In the genomic region with DNA sequence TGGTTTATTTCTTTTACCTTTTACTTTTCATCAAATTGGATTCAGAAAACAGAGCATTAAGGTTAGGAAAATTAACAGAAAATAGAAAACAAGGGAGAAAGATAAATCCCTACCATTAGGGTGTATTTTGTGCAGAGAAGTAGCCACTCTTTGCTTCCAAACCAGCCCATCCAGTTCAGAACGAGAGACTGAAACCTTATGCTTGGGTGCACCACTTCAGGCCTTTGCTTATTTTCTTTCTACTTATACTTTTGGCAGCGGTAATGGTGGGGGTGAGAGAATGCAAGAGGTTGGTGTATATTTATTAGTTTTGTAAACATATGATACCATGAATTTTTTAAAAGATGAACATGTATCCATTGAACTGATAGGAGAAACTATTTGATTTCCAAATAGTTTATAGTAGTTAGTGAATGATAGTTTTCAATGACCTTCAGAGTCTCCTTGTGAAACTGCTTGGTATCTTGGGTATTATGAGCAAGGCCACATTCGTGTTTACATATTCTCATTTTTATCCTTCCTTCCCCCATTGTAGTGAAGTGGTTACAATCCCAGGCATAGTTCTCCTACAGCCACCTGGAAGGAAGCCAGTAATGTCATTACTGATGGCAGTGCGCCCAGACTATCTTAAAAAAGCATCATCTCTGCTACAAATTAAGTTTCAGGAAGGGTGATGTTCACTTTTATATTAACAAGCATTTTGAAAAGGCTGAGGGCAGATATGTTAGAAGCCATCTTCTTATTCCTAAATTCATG, we compare ENCODE assay signal across 8 cellular contexts.
A peak's percentile ranks its signal among the peaks of the same experiment; 100 is the strongest.
DNase-seq lines count a peak whose midpoint lies in the region; ATAC-seq, FAIRE-seq and TF ChIP-seq lines count a peak whose summit lies in the region.

No MANE protein-coding gene starts in this region.

- intact Hi-C loops in pancreas (cut with DNase I), result no loop called here

- DNase-seq in DMS153 treated with DMSO at 0.1 percent for 48 hours (lab: John Stamatoyannopoulos, UW; ENCODE audit: unreplicated experiment), result peak; percentile 96
- peak; percentile 95 for DNase-seq in M059J (ENCODE audit: low read depth)
- peak; percentile 80 to 95 for DNase-seq in SJSA1 (ENCODE audit: low read depth in 1 of 2, low spot score in 2 of 2)
- DNase-seq in fibroblast of the aortic adventitia (ENCODE audit: low read depth), result peak; percentile 99
- peak in 4 of 6 donors; percentile 34 to 66 (median 38) for DNase-seq in pancreas
- DNase-seq in GOT3 (lab: John Stamatoyannopoulos, UW), result no peak
- no peak for DNase-seq in D721Med (ENCODE audit: insufficient read length, low spot score)

- TF ChIP-seq CTCF in fibroblast of the aortic adventitia (IDR thresholded peaks at IDR 0.05; ENCODE audit: insufficient read depth, low read length), result no peak
- no peak for TF ChIP-seq CTCF in pancreas (IDR thresholded peaks at IDR 0.05)
- TF ChIP-seq CTCF in D721Med (IDR thresholded peaks at IDR 0.05; ENCODE audit: insufficient read depth, missing control alignments), result no peak

- H3K4me3 ChIP-seq in SJSA1, result no peak overlapping the region
- no peak overlapping the region for H3K4me3 ChIP-seq in fibroblast of the aortic adventitia (ENCODE audit: low read depth, low read length)
- no peak overlapping the region for H3K4me3 ChIP-seq in pancreas

- ATAC-seq in GM21723 (IDR thresholded peaks at IDR 0.05; ENCODE audit: unreplicated experiment), result peak; percentile 54
- peak; percentile 50 to 90 (median 86) for ATAC-seq in pancreas

- WGBS in pancreas, 2 donors, result 35 to 42% methylated on average over 4 of the region's 4 CpGs

- H3K27me3 ChIP-seq in SJSA1 (replicated peaks) (no peaks in the 10 kb centered on the region), pancreas (no peaks in the 10 kb centered on the region)

- H3K9me3 ChIP-seq in SJSA1 (replicated peaks) (no peaks in the 10 kb centered on the region), pancreas (no peaks in the 10 kb centered on the region)

- H3K36me3 ChIP-seq in SJSA1 (no peaks in the 10 kb centered on the region; the same call in 1 of the 2 replicates), pancreas (no peaks in the 10 kb centered on the region)

- H3K27ac ChIP-seq in SJSA1 (peak overlapping the region; percentile 69), pancreas (peak overlapping the region in 2 of 4 donors; percentile 42 to 53)

- H3K4me1 ChIP-seq in SJSA1 (replicated peaks) (peaks cover 60% of the 10 kb centered on the region), pancreas (peaks cover 0 to 15% (median 12%) of the 10 kb centered on the region in 3 donors)

- FAIRE-seq in pancreas (lab: Jason Lieb, UNC) (peak; percentile 97), D721Med (lab: Jason Lieb, UNC) (no peak)

Comparison
In these comparisons a context has a peak if more than half of its experiments do, and no peak if none do; other contexts are left out.
1. DNase-seq: peak in DMS153 treated with DMSO at 0.1 percent for 48 hours (single experiment), M059J (single experiment), SJSA1 (2 of 2), fibroblast of the aortic adventitia (single experiment) and pancreas (4 of 6); none in GOT3 (single experiment) and D721Med (single experiment).